18 cellular contexts compared by ENCODE assay signal in genomic region chr4:48602763-48603162, GRCh38.
DNase-seq lines count a peak whose midpoint lies in the region; ATAC-seq, FAIRE-seq and TF ChIP-seq lines count a peak whose summit lies in the region.
"Had no signal": no experiment of that assay in that cellular context is flagged by ENCODE, and none has a peak within 500 bp of the region (broad histone marks: within the 10 kb centered on the region; RNA-seq: fewer than 3 reads in every experiment).

No MANE protein-coding gene starts in this region.

- no peak overlapping the region for H3K14ac ChIP-seq in IMR-90 (replicated peaks; ENCODE audit: low read depth, low read length)

- peak; percentile 25 for DNase-seq in IMR-90
- peak; percentile 22 for DNase-seq in astrocyte of the spinal cord (ENCODE audit: low read depth, low spot score)
- DNase-seq in type B pancreatic cell (ENCODE audit: extremely low spot score, unreplicated experiment) = no peak
- no peak for DNase-seq in NCI-H774 (lab: John Stamatoyannopoulos, UW)
- DNase-seq: activated CD8-positive, alpha-beta T cell treated with anti-CD3 and anti-CD28 coated beads, Interleukin-2, amount 10 ng/mL, durations not matched to agents 7 days and 5 days; DMS79 treated with DMSO at 0.1 percent for 48 hours; NCI-H1436; NCI-H345; nucleus accumbens had no signal

- H3K4me3 Mint-ChIP-seq in type B pancreatic cell = no peak overlapping the region
- H3K4me3 Mint-ChIP-seq: activated CD8-positive, alpha-beta T cell treated with anti-CD3 and anti-CD28 coated beads, Interleukin-2, amount 10 ng/mL, durations not matched to agents 7 days and 5 days; stimulated activated memory B cell treated with anti-CD40 and anti-IgM and Interleukin-4, amounts not matched to agents 10 μg/mL and 1 μg/mL and 100 μg/mL, for 72 hours had no signal

- no peak overlapping the region for H2BK20ac ChIP-seq in IMR-90 (ENCODE audit: low read depth, low read length)

- H3K27me3 ChIP-seq in IMR-90 (ENCODE audit: control insufficient read depth, insufficient read depth, low read length) = no peaks in the 10 kb centered on the region
- H3K27me3 ChIP-seq: ascending aorta had no signal

- H3K36me3 ChIP-seq in IMR-90 (ENCODE audit: control insufficient read depth, insufficient read depth, low read length) = 0 out of 2 replicates have a peak, but pooled peaks cover 1% of the 10 kb centered on the region
- H3K36me3 ChIP-seq: HAP-1 had no signal

- no peak overlapping the region; the same call in 1 of the 2 replicates for H3K4me2 ChIP-seq in IMR-90 (ENCODE audit: low read depth, low read length)
- H3K4me2 ChIP-seq: KMS-11 had no signal

- H4K20me1 ChIP-seq in IMR-90 (ENCODE audit: insufficient read depth, low read length) = no peaks in the 10 kb centered on the region

- WGBS in IMR-90 (ENCODE audit: extremely low coverage in 2 of 2, insufficient read length in 1 of 2), 2 experiments = 100% methylated on average over 1 of the region's 4 CpGs; no CpG with 5 or more reads in 1 of the 2 experiments

- no peak overlapping the region for H2AK9ac ChIP-seq in IMR-90 (replicated peaks; ENCODE audit: low read depth, low read length, poor library complexity)

- H3K56ac ChIP-seq in IMR-90 (ENCODE audit: extremely low read depth, insufficient read depth, low read length) = no peak overlapping the region

- FAIRE-seq in islet of Langerhans (lab: Jason Lieb, UNC) = peak; percentile 76

- H4K8ac ChIP-seq in IMR-90 (ENCODE audit: low read depth in 2 of 2, low read length in 2 of 2) = no peak overlapping the region

- peaks cover 6% of the 10 kb centered on the region for H3K4me1 Mint-ChIP-seq in type B pancreatic cell (ENCODE audit: unreplicated experiment)
- H3K4me1 Mint-ChIP-seq: stimulated activated memory B cell treated with anti-CD40 and anti-IgM and Interleukin-4, amounts not matched to agents 10 μg/mL and 1 μg/mL and 100 μg/mL, for 72 hours had no signal

- no peaks in the 10 kb centered on the region for H3K36me3 Mint-ChIP-seq in type B pancreatic cell
- H3K36me3 Mint-ChIP-seq: stimulated activated memory B cell treated with anti-CD40 and anti-IgM and Interleukin-4, amounts not matched to agents 10 μg/mL and 1 μg/mL and 100 μg/mL, for 72 hours had no signal

- H3K9me3 Mint-ChIP-seq in type B pancreatic cell = no peaks in the 10 kb centered on the region
- H3K9me3 Mint-ChIP-seq: activated T-helper 2 cell treated with anti-CD3 and anti-CD28 coated beads, Interferon-gamma antibody, Interleukin-2, Interleukin-4, amounts not matched to agents 10 μg/mL and 5 μg/mL and 100 μg/mL, durations not matched to agents 14 hours and 24 hours and 36 hours; stimulated activated memory B cell treated with anti-CD40 and anti-IgM and Interleukin-4, amounts not matched to agents 10 μg/mL and 1 μg/mL and 100 μg/mL, for 72 hours had no signal

- no peaks in the 10 kb centered on the region for H3K27me3 Mint-ChIP-seq in type B pancreatic cell
- H3K27me3 Mint-ChIP-seq: stimulated activated memory B cell treated with anti-CD40 and anti-IgM and Interleukin-4, amounts not matched to agents 10 μg/mL and 1 μg/mL and 100 μg/mL, for 72 hours had no signal

- peaks cover 4 to 8% of the 10 kb centered on the region in 2 experiments; a peak in 2 of 4 replicates for H3K79me1 ChIP-seq in IMR-90 (ENCODE audit: low read depth in 1 of 2, low read length in 2 of 2)

- H3K27ac ChIP-seq in IMR-90 (ENCODE audit: insufficient read depth, low read length) = no peak overlapping the region
- H3K27ac ChIP-seq: ascending aorta, KMS-11, SK-N-MC had no signal

- no peak for TF ChIP-seq RAD21 in IMR-90 (IDR thresholded peaks at IDR 0.05; ENCODE audit: low read length)

- no peak for TF ChIP-seq POLR2A in IMR-90 (IDR thresholded peaks at IDR 0.05; ENCODE audit: low read depth, low read length)

- CTCF ChIA-PET in IMR-90 (lab: Yijun Ruan, JAX) = no interaction called here

- no peak overlapping the region for H2BK5ac ChIP-seq in IMR-90 (ENCODE audit: low read depth, low read length, poor library complexity, severe bottlenecking)

- no peak overlapping the region for H3K9ac ChIP-seq in IMR-90 (ENCODE audit: low read depth, low read length)
- H3K9ac ChIP-seq: KMS-11 had no signal

- H3K23ac ChIP-seq in IMR-90 (ENCODE audit: low read depth, low read length) = no peak overlapping the region

- no peaks in the 10 kb centered on the region for H3K9me1 ChIP-seq in IMR-90 (ENCODE audit: insufficient read depth, low read length)

- dilution Hi-C loops in IMR-90 (cut with HindIII; ENCODE audit: low sequenced_read_pairs, unreplicated experiment) = no loop called here

- no peak; the same call in 1 of the 2 replicates for ATAC-seq in IMR-90 (ENCODE audit: low read depth)
- no peak for ATAC-seq in HG03045 (IDR thresholded peaks at IDR 0.05; ENCODE audit: unreplicated experiment)
- ATAC-seq in GM18907 (IDR thresholded peaks at IDR 0.05; ENCODE audit: unreplicated experiment) = no peak
- ATAC-seq: activated CD8-positive, alpha-beta T cell treated with anti-CD3 and anti-CD28 coated beads, Interleukin-2, amount 10 ng/mL, durations not matched to agents 7 days and 5 days; stimulated activated memory B cell treated with anti-CD40 and anti-IgM and Interleukin-4, amounts not matched to agents 10 μg/mL and 1 μg/mL and 100 μg/mL, for 72 hours had no signal

- no peak overlapping the region for H2BK120ac ChIP-seq in IMR-90 (ENCODE audit: low read depth, low read length)

- TF ChIP-seq CTCF in IMR-90 (conservative IDR thresholded peaks at IDR 0.05; ENCODE audit: low read depth, low read length) = no peak
- TF ChIP-seq CTCF in astrocyte of the spinal cord (IDR thresholded peaks at IDR 0.05; ENCODE audit: low read depth, low read length) = no peak
- TF ChIP-seq CTCF in type B pancreatic cell (conservative IDR thresholded peaks at IDR 0.05) = no peak

- H2AK5ac ChIP-seq in IMR-90 (ENCODE audit: low read depth, low read length) = no peak overlapping the region

- H3K18ac ChIP-seq in IMR-90 (ENCODE audit: low read depth, low read length) = no peak overlapping the region

- H3K4me1 ChIP-seq in IMR-90 (ENCODE audit: control insufficient read depth, insufficient read depth, low read length) = peaks cover 1% of the 10 kb centered on the region; the same call in 1 of the 2 replicates
- H3K4me1 ChIP-seq: ascending aorta had no signal

- H2AFZ ChIP-seq in IMR-90 (replicated peaks; ENCODE audit: low read length, poor library complexity) = no peak overlapping the region

- no peak overlapping the region for H4K5ac ChIP-seq in IMR-90 (ENCODE audit: low read depth, low read length)

- no peak overlapping the region for H2BK15ac ChIP-seq in IMR-90 (ENCODE audit: low read depth, low read length)

- in situ Hi-C loops in IMR-90 (cut with MboI; ENCODE audit: low sequenced_read_pairs) (no loop called here), astrocyte of the spinal cord (cut with HindIII; ENCODE audit: low sequenced_read_pairs) (no loop called here)

- POLR2A ChIA-PET in IMR-90 (lab: Charles Lee; ENCODE audit: unreplicated experiment) = no interaction called here

- no peaks in the 10 kb centered on the region for H3K9me3 ChIP-seq in IMR-90 (ENCODE audit: control insufficient read depth, insufficient read depth, low read length)
- H3K9me3 ChIP-seq: ascending aorta, HAP-1 had no signal

- peak overlapping the region; percentile 11 for H3K27ac Mint-ChIP-seq in type B pancreatic cell
- H3K27ac Mint-ChIP-seq: activated CD8-positive, alpha-beta T cell treated with anti-CD3 and anti-CD28 coated beads, Interleukin-2, amount 10 ng/mL, durations not matched to agents 7 days and 5 days; activated T-helper 2 cell treated with anti-CD3 and anti-CD28 coated beads, Interferon-gamma antibody, Interleukin-2, Interleukin-4, amounts not matched to agents 10 μg/mL and 5 μg/mL and 100 μg/mL, durations not matched to agents 14 hours and 24 hours and 36 hours; stimulated activated memory B cell treated with anti-CD40 and anti-IgM and Interleukin-4, amounts not matched to agents 10 μg/mL and 1 μg/mL and 100 μg/mL, for 72 hours had no signal

- H4K91ac ChIP-seq in IMR-90 (ENCODE audit: insufficient read depth, low read depth, low read length) = no peak overlapping the region

- intact Hi-C loops in IMR-90 (cut with micrococcal nuclease) = loop anchor here (5.0 kb wide), 2 partner anchors 50 to 175 kb away; no protein-coding TSS in a partner anchor

- no peak overlapping the region for H3K4me3 ChIP-seq in IMR-90 (ENCODE audit: insufficient read depth, low read depth, low read length)
- no peak overlapping the region for H3K4me3 ChIP-seq in astrocyte of the spinal cord (ENCODE audit: low read depth, low read length)
- H3K4me3 ChIP-seq: ascending aorta, HAP-1, SK-N-MC had no signal

- no peak overlapping the region for H3K4ac ChIP-seq in IMR-90 (ENCODE audit: low read depth, low read length)

- BruUV-seq in IMR-90 (replicated peaks; lab: Mats Ljungman, UMichigan) = no TSS peak

TF ChIP-seq in IMR-90, 13 proteins besides CTCF, POLR2A, EP300 and RAD21:
- TF ChIP-seq SMC3 (IDR thresholded peaks at IDR 0.05; ENCODE audit: low read depth, low read length) (no peak), CEBPB (IDR thresholded peaks at IDR 0.05; ENCODE audit: low read depth, low read length) (peak; percentile 41; the same call in 1 of the 2 replicates)
- TF ChIP-seq, protein P1, sequence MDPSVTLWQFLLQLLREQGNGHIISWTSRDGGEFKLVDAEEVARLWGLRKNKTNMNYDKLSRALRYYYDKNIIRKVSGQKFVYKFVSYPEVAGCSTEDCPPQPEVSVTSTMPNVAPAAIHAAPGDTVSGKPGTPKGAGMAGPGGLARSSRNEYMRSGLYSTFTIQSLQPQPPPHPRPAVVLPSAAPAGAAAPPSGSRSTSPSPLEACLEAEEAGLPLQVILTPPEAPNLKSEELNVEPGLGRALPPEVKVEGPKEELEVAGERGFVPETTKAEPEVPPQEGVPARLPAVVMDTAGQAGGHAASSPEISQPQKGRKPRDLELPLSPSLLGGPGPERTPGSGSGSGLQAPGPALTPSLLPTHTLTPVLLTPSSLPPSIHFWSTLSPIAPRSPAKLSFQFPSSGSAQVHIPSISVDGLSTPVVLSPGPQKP (IDR thresholded peaks at IDR 0.05; ENCODE audit: borderline replicate concordance, low read depth, low read length) = no peak

Comparison
In these comparisons a context has a peak if more than half of its experiments do, and no peak if none do; other contexts are left out.
1. DNase-seq: peak in IMR-90 (single experiment) and astrocyte of the spinal cord (single experiment); none in type B pancreatic cell (single experiment) and NCI-H774 (single experiment).